Comparison of ENCODE assay signal across 28 cellular contexts in genomic region chr18:36428431-36429029, GRCh38.
"Had no signal": no experiment of that assay in that cellular context is flagged by ENCODE, and none has a peak within 500 bp of the region (broad histone marks: within the 10 kb centered on the region; RNA-seq: fewer than 3 reads in every experiment).

No MANE protein-coding gene starts in this region.

- DNase-seq: activated CD4-positive, alpha-beta memory T cell treated with anti-CD3 and anti-CD28 coated beads, Interleukin-2, amount 10 ng/mL, durations not matched to agents 7 days and 5 days; activated CD4-positive, alpha-beta T cell treated with anti-CD3 and anti-CD28 coated beads for 36 hours; activated CD4-positive, alpha-beta T cell treated with anti-CD3 and anti-CD28 coated beads, Interleukin-2, amount 10 ng/mL, durations not matched to agents 24 days and 14 days; activated CD4-positive, CD25-positive, alpha-beta regulatory T cell; activated CD4-positive, CD25-positive, alpha-beta regulatory T cell treated with anti-CD3 and anti-CD28 coated beads, Interleukin-2, amount 50 U/mL, for 72 hours; activated CD8-positive, alpha-beta memory T cell treated with anti-CD3 and anti-CD28 coated beads, Interleukin-2, amount 50 U/mL, for 48 hours; activated gamma-delta T cell; activated naive CD4-positive, alpha-beta T cell; activated naive CD4-positive, alpha-beta T cell treated with anti-CD3 and anti-CD28 coated beads, Interleukin-2, amount 10 ng/mL, durations not matched to agents 7 days and 5 days; activated naive CD8-positive, alpha-beta T cell treated with anti-CD3 and anti-CD28 coated beads, Interleukin-2, amount 10 ng/mL, durations not matched to agents 7 days and 5 days; activated T-cell treated with anti-CD3 and anti-CD28 coated beads for 4 hours; activated T-cell treated with anti-CD3 and anti-CD28 coated beads, Interleukin-2, amount 50 U/mL, for 24 hours; activated T-cell treated with anti-CD3 and anti-CD28 coated beads, Interleukin-2, amount 50 U/mL, for 72 hours; cortex of kidney; dermis blood vessel endothelial cell; effector CD4-positive, alpha-beta T cell; effector memory CD8-positive, alpha-beta T cell; erythroblast; foreskin keratinocyte; gastrocnemius medialis; glutamatergic neuron; T-helper 2 cell had no signal

- H3K27me3 Mint-ChIP-seq: activated CD4-positive, alpha-beta T cell treated with anti-CD3 and anti-CD28 coated beads, Interleukin-2, amount 10 ng/mL, durations not matched to agents 24 days and 14 days; activated naive CD4-positive, alpha-beta T cell treated with anti-CD3 and anti-CD28 coated beads, Interleukin-2, amount 10 ng/mL, durations not matched to agents 7 days and 5 days; activated naive CD8-positive, alpha-beta T cell treated with anti-CD3 and anti-CD28 coated beads, Interleukin-2, amount 10 ng/mL, durations not matched to agents 7 days and 5 days; activated T-cell treated with anti-CD3 and anti-CD28 coated beads, Interleukin-2, amount 50 U/mL, for 24 hours had no signal

- H3K27ac ChIP-seq: ascending aorta, breast epithelium, esophagus muscularis mucosa, foreskin keratinocyte, gastrocnemius medialis had no signal

- H3K9me3 ChIP-seq: ascending aorta, breast epithelium, esophagus muscularis mucosa, gastrocnemius medialis had no signal

- H3K27me3 ChIP-seq: ascending aorta, breast epithelium, esophagus muscularis mucosa, foreskin keratinocyte, gastrocnemius medialis had no signal

- H3K4me3 ChIP-seq: ascending aorta, breast epithelium, esophagus muscularis mucosa, gastrocnemius medialis had no signal

- H3K36me3 Mint-ChIP-seq: activated naive CD4-positive, alpha-beta T cell treated with anti-CD3 and anti-CD28 coated beads, Interleukin-2, amount 10 ng/mL, durations not matched to agents 7 days and 5 days; activated naive CD4-positive, alpha-beta T cell treated with anti-CD3 and anti-CD28 coated beads, Interleukin-2, amount 50 U/mL, for 72 hours; activated naive CD8-positive, alpha-beta T cell treated with anti-CD3 and anti-CD28 coated beads, Interleukin-2, amount 10 ng/mL, durations not matched to agents 7 days and 5 days had no signal

- ATAC-seq: activated CD4-positive, alpha-beta T cell treated with anti-CD3 and anti-CD28 coated beads for 36 hours; activated naive CD4-positive, alpha-beta T cell treated with anti-CD3 and anti-CD28 coated beads, Interleukin-2, amount 50 U/mL, for 72 hours; activated T-cell treated with anti-CD3 and anti-CD28 coated beads, Interleukin-2, amount 50 U/mL, for 72 hours; effector memory CD8-positive, alpha-beta T cell; foreskin keratinocyte had no signal

- H3K4me1 Mint-ChIP-seq: activated CD4-positive, alpha-beta memory T cell treated with anti-CD3 and anti-CD28 coated beads, Interleukin-2, amount 10 ng/mL, durations not matched to agents 7 days and 5 days; activated CD4-positive, alpha-beta T cell treated with anti-CD3 and anti-CD28 coated beads for 36 hours; activated CD4-positive, alpha-beta T cell treated with anti-CD3 and anti-CD28 coated beads, Interleukin-2, amount 10 ng/mL, durations not matched to agents 24 days and 14 days; activated naive CD4-positive, alpha-beta T cell treated with anti-CD3 and anti-CD28 coated beads, Interleukin-2, amount 10 ng/mL, durations not matched to agents 7 days and 5 days; activated naive CD8-positive, alpha-beta T cell treated with anti-CD3 and anti-CD28 coated beads, Interleukin-2, amount 10 ng/mL, durations not matched to agents 7 days and 5 days; central memory CD8-positive, alpha-beta T cell had no signal

- H3K4me3 Mint-ChIP-seq: activated CD4-positive, alpha-beta memory T cell treated with anti-CD3 and anti-CD28 coated beads, Interleukin-2, amount 10 ng/mL, durations not matched to agents 7 days and 5 days; activated CD4-positive, alpha-beta T cell treated with anti-CD3 and anti-CD28 coated beads for 36 hours; activated CD4-positive, alpha-beta T cell treated with anti-CD3 and anti-CD28 coated beads, Interleukin-2, amount 10 ng/mL, durations not matched to agents 24 days and 14 days; activated naive CD4-positive, alpha-beta T cell treated with anti-CD3 and anti-CD28 coated beads, Interleukin-2, amount 10 ng/mL, durations not matched to agents 7 days and 5 days; activated naive CD8-positive, alpha-beta T cell treated with anti-CD3 and anti-CD28 coated beads, Interleukin-2, amount 10 ng/mL, durations not matched to agents 7 days and 5 days; activated T-cell treated with anti-CD3 and anti-CD28 coated beads, Interleukin-2, amount 50 U/mL, for 24 hours; activated T-cell treated with anti-CD3 and anti-CD28 coated beads, Interleukin-2, amount 50 U/mL, for 72 hours; brain; central memory CD8-positive, alpha-beta T cell; effector memory CD8-positive, alpha-beta T cell had no signal

- H3K27ac Mint-ChIP-seq: activated CD4-positive, alpha-beta memory T cell treated with anti-CD3 and anti-CD28 coated beads, Interleukin-2, amount 10 ng/mL, durations not matched to agents 7 days and 5 days; activated CD4-positive, alpha-beta T cell treated with anti-CD3 and anti-CD28 coated beads for 36 hours; activated CD4-positive, alpha-beta T cell treated with anti-CD3 and anti-CD28 coated beads, Interleukin-2, amount 10 ng/mL, durations not matched to agents 24 days and 14 days; activated naive CD4-positive, alpha-beta T cell treated with anti-CD3 and anti-CD28 coated beads, Interleukin-2, amount 10 ng/mL, durations not matched to agents 7 days and 5 days; activated naive CD4-positive, alpha-beta T cell treated with anti-CD3 and anti-CD28 coated beads, Interleukin-2, amount 50 U/mL, for 72 hours; activated naive CD8-positive, alpha-beta T cell treated with anti-CD3 and anti-CD28 coated beads, Interleukin-2, amount 10 ng/mL, durations not matched to agents 7 days and 5 days; activated T-cell treated with anti-CD3 and anti-CD28 coated beads, Interleukin-2, amount 50 U/mL, for 24 hours; activated T-cell treated with anti-CD3 and anti-CD28 coated beads, Interleukin-2, amount 50 U/mL, for 72 hours; effector memory CD8-positive, alpha-beta T cell had no signal

- H3K4me1 ChIP-seq: breast epithelium, foreskin keratinocyte had no signal

- H3K9me3 Mint-ChIP-seq: activated CD4-positive, alpha-beta memory T cell treated with anti-CD3 and anti-CD28 coated beads, Interleukin-2, amount 10 ng/mL, durations not matched to agents 7 days and 5 days; activated CD4-positive, alpha-beta T cell treated with anti-CD3 and anti-CD28 coated beads, Interleukin-2, amount 10 ng/mL, durations not matched to agents 24 days and 14 days; activated naive CD4-positive, alpha-beta T cell treated with anti-CD3 and anti-CD28 coated beads, Interleukin-2, amount 10 ng/mL, durations not matched to agents 7 days and 5 days; activated naive CD4-positive, alpha-beta T cell treated with anti-CD3 and anti-CD28 coated beads, Interleukin-2, amount 50 U/mL, for 72 hours; activated naive CD8-positive, alpha-beta T cell treated with anti-CD3 and anti-CD28 coated beads, Interleukin-2, amount 10 ng/mL, durations not matched to agents 7 days and 5 days; activated T-cell treated with anti-CD3 and anti-CD28 coated beads, Interleukin-2, amount 50 U/mL, for 24 hours; activated T-cell treated with anti-CD3 and anti-CD28 coated beads, Interleukin-2, amount 50 U/mL, for 72 hours; brain; central memory CD8-positive, alpha-beta T cell; effector memory CD8-positive, alpha-beta T cell had no signal

- H3K36me3 ChIP-seq: ascending aorta, breast epithelium, esophagus muscularis mucosa, gastrocnemius medialis had no signal
